ENCODE assay signal across 14 cellular contexts in genomic region chr9:79254900-79255651, GRCh38.
A peak's percentile ranks its signal among the peaks of the same experiment; 100 is the strongest.
DNase-seq lines count a peak whose midpoint lies in the region; ATAC-seq, FAIRE-seq and TF ChIP-seq lines count a peak whose summit lies in the region.
"Had no signal": no experiment of that assay in that cellular context is flagged by ENCODE, and none has a peak within 500 bp of the region (broad histone marks: within the 10 kb centered on the region; RNA-seq: fewer than 3 reads in every experiment).

No MANE protein-coding gene starts in this region.

- H3K36me3 Mint-ChIP-seq in activated T-cell treated with anti-CD3 and anti-CD28 coated beads, Interleukin-2, amount 50 U/mL, for 4 hours (ENCODE audit: insufficient read depth): no peaks in the 10 kb centered on the region
- H3K36me3 Mint-ChIP-seq: stimulated activated effector memory CD8-positive, alpha-beta T cell treated with anti-CD3 and anti-CD28 coated beads, Interleukin-12 subunit alpha, Interleukin-12 subunit beta, amount 100 ng/mL, for 72 hours had no signal

- dilution Hi-C loops in keratinocyte (cut with MboI; ENCODE audit: extremely low pct_ligation_motif_present, low sequenced_read_pairs): no loop called here

- no peak overlapping the region for H3K4me3 Mint-ChIP-seq in activated T-cell treated with anti-CD3 and anti-CD28 coated beads, Interleukin-2, amount 50 U/mL, for 4 hours
- no peak overlapping the region for H3K4me3 Mint-ChIP-seq in stimulated activated naive CD8-positive, alpha-beta T cell treated with anti-CD3 and anti-CD28 coated beads, Interleukin-15, amount 100 ng/mL, for 72 hours
- H3K4me3 Mint-ChIP-seq: activated CD4-positive, alpha-beta memory T cell treated with anti-CD3 and anti-CD28 coated beads, Interleukin-2, amount 10 ng/mL, durations not matched to agents 7 days and 5 days; stimulated activated effector memory CD8-positive, alpha-beta T cell treated with anti-CD3 and anti-CD28 coated beads, Interleukin-12 subunit alpha, Interleukin-12 subunit beta, amount 100 ng/mL, for 72 hours had no signal

- H3K27me3 ChIP-seq in Karpas-422 (ENCODE audit: low read length) (no peaks in the 10 kb centered on the region), keratinocyte (ENCODE audit: control insufficient read depth, extremely low read depth, insufficient read depth, low read length) (peaks cover 23% of the 10 kb centered on the region)

- H3K9ac ChIP-seq in Karpas-422 (ENCODE audit: low read length): no peak overlapping the region
- no peak overlapping the region for H3K9ac ChIP-seq in keratinocyte (ENCODE audit: control insufficient read depth, extremely low read depth, insufficient read depth, low read length)

- H3K4me3 ChIP-seq in Karpas-422 (ENCODE audit: low read length): no peak overlapping the region
- no peak overlapping the region for H3K4me3 ChIP-seq in keratinocyte (ENCODE audit: control insufficient read depth in 2 of 3, extremely low read depth in 1 of 3, insufficient read depth in 2 of 3, low read depth in 1 of 3, low read length in 3 of 3)
- H3K4me3 ChIP-seq: HAP-1 had no signal

- no peaks in the 10 kb centered on the region for H4K20me1 ChIP-seq in Karpas-422 (ENCODE audit: insufficient read depth, low read depth, low read length)
- H4K20me1 ChIP-seq in keratinocyte (ENCODE audit: control insufficient read depth, extremely low read depth, insufficient read depth, low read length): no peaks in the 10 kb centered on the region

- TF ChIP-seq CTCF in keratinocyte (optimal IDR thresholded peaks at IDR 0.05 in 1 of 3, IDR thresholded peaks at IDR 0.05 in 1 of 3, conservative IDR thresholded peaks at IDR 0.05 in 1 of 3; ENCODE audit: extremely low read depth in 1 of 3, insufficient read depth in 2 of 3, low read length in 3 of 3): peak in 2 of 3 experiments; percentile 32 to 43

- H3K4me2 ChIP-seq in Karpas-422 (ENCODE audit: low read depth, low read length, poor library complexity, severe bottlenecking) (no peak overlapping the region), keratinocyte (ENCODE audit: control insufficient read depth, extremely low read depth, insufficient read depth, low read depth, low read length) (no peak overlapping the region)

- no peaks in the 10 kb centered on the region for H3K9me2 ChIP-seq in Karpas-422 (replicated peaks; ENCODE audit: insufficient read depth, low read length)

- H3K27ac ChIP-seq in Karpas-422 (ENCODE audit: low read length): no peak overlapping the region
- H3K27ac ChIP-seq in keratinocyte (ENCODE audit: control insufficient read depth, insufficient read depth, low read length): no peak overlapping the region

- no peaks in the 10 kb centered on the region for H3K9me3 Mint-ChIP-seq in activated T-cell treated with anti-CD3 and anti-CD28 coated beads, Interleukin-2, amount 50 U/mL, for 4 hours
- H3K9me3 Mint-ChIP-seq in stimulated activated naive CD8-positive, alpha-beta T cell treated with anti-CD3 and anti-CD28 coated beads, Interleukin-15, amount 100 ng/mL, for 72 hours: no peaks in the 10 kb centered on the region
- H3K9me3 Mint-ChIP-seq: activated CD4-positive, alpha-beta memory T cell treated with anti-CD3 and anti-CD28 coated beads, Interleukin-2, amount 10 ng/mL, durations not matched to agents 7 days and 5 days; stimulated activated effector memory CD8-positive, alpha-beta T cell treated with anti-CD3 and anti-CD28 coated beads, Interleukin-12 subunit alpha, Interleukin-12 subunit beta, amount 100 ng/mL, for 72 hours had no signal

- no peak for ATAC-seq in activated T-cell treated with anti-CD3 and anti-CD28 coated beads, Interleukin-2, amount 50 U/mL, for 4 hours
- ATAC-seq in stimulated activated naive CD8-positive, alpha-beta T cell treated with anti-CD3 and anti-CD28 coated beads, Interleukin-15, amount 100 ng/mL, for 72 hours: no peak
- ATAC-seq: stimulated activated effector memory CD8-positive, alpha-beta T cell treated with anti-CD3 and anti-CD28 coated beads, Interleukin-12 subunit alpha, Interleukin-12 subunit beta, amount 100 ng/mL, for 72 hours had no signal

- no peaks in the 10 kb centered on the region for H3K4me1 Mint-ChIP-seq in activated T-cell treated with anti-CD3 and anti-CD28 coated beads, Interleukin-2, amount 50 U/mL, for 4 hours (ENCODE audit: low read depth)
- H3K4me1 Mint-ChIP-seq in stimulated activated naive CD8-positive, alpha-beta T cell treated with anti-CD3 and anti-CD28 coated beads, Interleukin-15, amount 100 ng/mL, for 72 hours: no peaks in the 10 kb centered on the region
- H3K4me1 Mint-ChIP-seq: activated CD4-positive, alpha-beta memory T cell treated with anti-CD3 and anti-CD28 coated beads, Interleukin-2, amount 10 ng/mL, durations not matched to agents 7 days and 5 days; stimulated activated effector memory CD8-positive, alpha-beta T cell treated with anti-CD3 and anti-CD28 coated beads, Interleukin-12 subunit alpha, Interleukin-12 subunit beta, amount 100 ng/mL, for 72 hours had no signal

- no peak for FAIRE-seq in keratinocyte (lab: Jason Lieb, UNC)
- FAIRE-seq: frontal cortex had no signal

- no peak overlapping the region for H3K27ac Mint-ChIP-seq in stimulated activated naive CD8-positive, alpha-beta T cell treated with anti-CD3 and anti-CD28 coated beads, Interleukin-15, amount 100 ng/mL, for 72 hours
- H3K27ac Mint-ChIP-seq: activated CD4-positive, alpha-beta memory T cell treated with anti-CD3 and anti-CD28 coated beads, Interleukin-2, amount 10 ng/mL, durations not matched to agents 7 days and 5 days; stimulated activated effector memory CD8-positive, alpha-beta T cell treated with anti-CD3 and anti-CD28 coated beads, Interleukin-12 subunit alpha, Interleukin-12 subunit beta, amount 100 ng/mL, for 72 hours had no signal

- peaks cover 6% of the 10 kb centered on the region for H3K27me3 Mint-ChIP-seq in activated T-cell treated with anti-CD3 and anti-CD28 coated beads, Interleukin-2, amount 50 U/mL, for 4 hours (ENCODE audit: low read depth)
- peaks cover 15% of the 10 kb centered on the region for H3K27me3 Mint-ChIP-seq in stimulated activated naive CD8-positive, alpha-beta T cell treated with anti-CD3 and anti-CD28 coated beads, Interleukin-15, amount 100 ng/mL, for 72 hours

- H3K9me1 ChIP-seq in keratinocyte (ENCODE audit: control insufficient read depth, extremely low read depth, insufficient read depth, low read length): no peaks in the 10 kb centered on the region

- H2AFZ ChIP-seq in Karpas-422 (ENCODE audit: low read length) (no peak overlapping the region), keratinocyte (ENCODE audit: control insufficient read depth, low read length) (no peak overlapping the region)

- H3K36me3 ChIP-seq in Karpas-422 (ENCODE audit: insufficient read depth, low read length) (no peaks in the 10 kb centered on the region), keratinocyte (ENCODE audit: control insufficient read depth in 2 of 2, extremely low read depth in 1 of 2, insufficient read depth in 2 of 2, low read length in 2 of 2) (no peaks in the 10 kb centered on the region)
- H3K36me3 ChIP-seq: HAP-1 had no signal

- DNase-seq in Caki2 (ENCODE audit: low read depth) (peak; percentile 12), Karpas-422 (peak; percentile 56), SK-N-DZ (ENCODE audit: low spot score) (peak; percentile 29), keratinocyte (ENCODE audit: low read depth, low spot score) (no peak), hypothalamus (lab: John Stamatoyannopoulos, UW) (no peak)
- no peak for DNase-seq in activated T-cell treated with anti-CD3 and anti-CD28 coated beads, Interleukin-2, amount 50 U/mL, for 4 hours
- DNase-seq in stimulated activated naive CD8-positive, alpha-beta T cell treated with anti-CD3 and anti-CD28 coated beads, Interleukin-15, amount 100 ng/mL, for 72 hours: no peak
- no peak for DNase-seq in activated CD8-positive, alpha-beta memory T cell treated with anti-CD3 and anti-CD28 coated beads, Interleukin-2, amount 50 U/mL, for 48 hours
- DNase-seq: activated CD4-positive, alpha-beta memory T cell treated with anti-CD3 and anti-CD28 coated beads, Interleukin-2, amount 10 ng/mL, durations not matched to agents 7 days and 5 days; amniotic stem cell; NCI-H2029 had no signal

- in situ Hi-C loops in Caki2 (cut with HindIII; ENCODE audit: low pct_unique_long_range_greater_than_20kb, low sequenced_read_pairs): no loop called here

- H3K4me1 ChIP-seq in Karpas-422 (ENCODE audit: low read length) (no peaks in the 10 kb centered on the region), keratinocyte (ENCODE audit: control insufficient read depth, extremely low read depth, insufficient read depth, low read length) (peaks cover 5% of the 10 kb centered on the region)
- H3K4me1 ChIP-seq: HAP-1 had no signal

- H3K79me2 ChIP-seq in Karpas-422 (ENCODE audit: low read length) (no peaks in the 10 kb centered on the region), keratinocyte (ENCODE audit: control insufficient read depth, insufficient read depth, low read length) (no peaks in the 10 kb centered on the region)

- no peaks in the 10 kb centered on the region for H3K9me3 ChIP-seq in Karpas-422 (ENCODE audit: low read length)
- H3K9me3 ChIP-seq in keratinocyte (ENCODE audit: control insufficient read depth, low read depth, low read length): no peaks in the 10 kb centered on the region
- H3K9me3 ChIP-seq: HAP-1 had no signal

Comparison
In these comparisons a context has a peak if more than half of its experiments do, and no peak if none do; other contexts are left out.
1. DNase-seq: peak in Caki2 (single experiment), Karpas-422 (single experiment) and SK-N-DZ (single experiment); none in keratinocyte (single experiment), hypothalamus (0 of 51), activated T-cell treated with anti-CD3 and anti-CD28 coated beads, Interleukin-2, amount 50 U/mL, for 4 hours (single experiment), stimulated activated naive CD8-positive, alpha-beta T cell treated with anti-CD3 and anti-CD28 coated beads, Interleukin-15, amount 100 ng/mL, for 72 hours (0 of 2) and activated CD8-positive, alpha-beta memory T cell treated with anti-CD3 and anti-CD28 coated beads, Interleukin-2, amount 50 U/mL, for 48 hours (single experiment).